ENCODE assay signal across 16 cellular contexts in the genomic region with DNA sequence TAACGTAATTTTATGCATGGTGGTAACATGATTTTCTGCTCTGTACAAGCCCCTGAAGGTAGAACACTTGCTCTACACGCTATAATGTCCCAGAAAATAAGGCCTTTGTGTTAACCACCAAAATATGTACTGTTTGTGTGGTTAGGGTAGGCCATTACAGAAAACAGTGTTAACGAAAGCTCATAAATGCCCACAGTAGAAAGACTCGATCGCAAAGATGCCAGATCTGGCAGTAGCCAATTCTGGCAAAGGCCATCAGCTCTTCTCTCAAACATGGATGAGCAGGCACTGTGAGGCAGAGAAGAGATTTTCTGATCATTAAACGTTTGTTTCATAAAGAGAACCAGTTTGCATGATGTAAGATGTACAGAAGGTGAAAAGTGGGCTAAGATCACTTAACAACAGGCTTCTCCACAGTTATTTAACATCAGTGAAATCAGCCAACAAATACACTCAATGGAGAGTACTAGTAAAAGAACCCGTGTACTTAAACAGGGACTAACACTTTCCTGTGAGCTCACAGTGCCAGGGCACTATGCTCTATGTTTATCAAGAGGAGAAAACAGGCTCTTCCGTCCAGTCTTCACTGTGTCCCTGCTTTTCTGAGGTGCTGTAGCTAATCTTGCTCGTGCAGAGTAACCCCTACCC.
DNase-seq lines count a peak whose midpoint lies in the region; ATAC-seq and TF ChIP-seq lines count a peak whose summit lies in the region.
"Had no signal": no experiment of that assay in that cellular context is flagged by ENCODE, and none has a peak within 500 bp of the region (broad histone marks: within the 10 kb centered on the region; RNA-seq: fewer than 3 reads in every experiment).

No MANE protein-coding gene starts in this region.

- no TSS peak for BruUV-seq in Panc1 (replicated peaks; lab: Mats Ljungman, UMichigan)

- H3K36me3 ChIP-seq in DOHH2 (ENCODE audit: control insufficient read depth, low read length), result peaks cover 3% of the 10 kb centered on the region; the same call in 1 of the 2 replicates
- H3K36me3 ChIP-seq in Panc1 (ENCODE audit: control insufficient read depth, insufficient read depth, low read length), result no peaks in the 10 kb centered on the region
- H3K36me3 ChIP-seq in esophagus muscularis mucosa, result no peaks in the 10 kb centered on the region
- H3K36me3 ChIP-seq: HAP-1 had no signal

- H3K79me2 ChIP-seq in DOHH2 (ENCODE audit: control insufficient read depth, low read length), result peaks cover 91% of the 10 kb centered on the region

- H3K27ac ChIP-seq in DOHH2 (ENCODE audit: low read depth, low read length) (peak overlapping the region; percentile 68), Panc1 (ENCODE audit: low read length) (peak overlapping the region; percentile 69), esophagus muscularis mucosa (replicated peaks in 1 of 4) (no peak overlapping the region), coronary artery (no peak overlapping the region)
- H3K27ac ChIP-seq: C4-2B had no signal

- POLR2A ChIA-PET in Panc1 (lab: Charles Lee), result no interaction called here

- peaks cover 6% of the 10 kb centered on the region for H3K36me3 Mint-ChIP-seq in nephron (ENCODE audit: low read depth)
- H3K36me3 Mint-ChIP-seq: activated naive CD8-positive, alpha-beta T cell treated with anti-CD3 and anti-CD28 coated beads for 36 hours had no signal

- H3K4me1 ChIP-seq in DOHH2 (ENCODE audit: control insufficient read depth, low read length) (peaks cover 81% of the 10 kb centered on the region), Panc1 (ENCODE audit: control insufficient read depth, insufficient read depth, low read length) (peaks cover 76% of the 10 kb centered on the region), esophagus muscularis mucosa (peaks cover 20 to 39% (median 24%) of the 10 kb centered on the region in 4 donors)

- TF ChIP-seq EP300 in esophagus muscularis mucosa (IDR thresholded peaks at IDR 0.05), result no peak

- CTCF ChIA-PET in Panc1 (lab: Charles Lee), result interaction anchor here (0.6 to 0.9 kb wide), 2 partner anchors 14 to 30 kb away, joined by 5 to 7 read pairs; no protein-coding TSS in a partner anchor

- in situ Hi-C loops in Panc1 (cut with HindIII; ENCODE audit: low pct_unique_long_range_greater_than_20kb, low sequenced_read_pairs), result no loop called here

- no peaks in the 10 kb centered on the region for H4K20me1 ChIP-seq in DOHH2 (ENCODE audit: control insufficient read depth, insufficient read depth, low read depth, low read length)

- peak overlapping the region; percentile 43 to 88 (median 83) for H3K27ac Mint-ChIP-seq in nephron
- H3K27ac Mint-ChIP-seq: activated naive CD8-positive, alpha-beta T cell treated with anti-CD3 and anti-CD28 coated beads for 36 hours; activated T-helper 2 cell treated with anti-CD3 and anti-CD28 coated beads, Interferon-gamma antibody, Interleukin-2, Interleukin-4, amounts not matched to agents 10 μg/mL and 5 μg/mL and 100 μg/mL, durations not matched to agents 14 hours and 24 hours and 36 hours had no signal

- H3K27me3 Mint-ChIP-seq in nephron (ENCODE audit: low read depth), result no peaks in the 10 kb centered on the region

- H3K4me3 ChIP-seq in DOHH2 (ENCODE audit: low read length) (peak overlapping the region; percentile 42), Panc1 (ENCODE audit: low read depth in 2 of 2, low read length in 2 of 2) (no peak overlapping the region), esophagus muscularis mucosa (no peak overlapping the region), coronary artery (no peak overlapping the region)
- H3K4me3 ChIP-seq: HAP-1 had no signal

- peaks cover 11% of the 10 kb centered on the region; the same call in 1 of the 2 replicates for H3F3A ChIP-seq in DOHH2 (ENCODE audit: control insufficient read depth, insufficient read depth)

- peaks cover 68% of the 10 kb centered on the region for H3K4me1 Mint-ChIP-seq in nephron

- intact Hi-C loops in Panc1 (cut with micrococcal nuclease; ENCODE audit: unreplicated experiment) (loop anchor here (10.0 kb wide), 1 partner anchor 203 kb away; no protein-coding TSS in a partner anchor), esophagus muscularis mucosa (cut with DNase I) (no loop called here)

- H3K4me2 ChIP-seq in DOHH2 (ENCODE audit: low read length), result peak overlapping the region; percentile 58

- H3K9me2 ChIP-seq in DOHH2 (replicated peaks; ENCODE audit: control insufficient read depth, low read length), result no peaks in the 10 kb centered on the region

- no peaks in the 10 kb centered on the region for H3K9me3 Mint-ChIP-seq in nephron
- H3K9me3 Mint-ChIP-seq: activated naive CD8-positive, alpha-beta T cell treated with anti-CD3 and anti-CD28 coated beads for 36 hours; activated T-helper 2 cell treated with anti-CD3 and anti-CD28 coated beads, Interferon-gamma antibody, Interleukin-2, Interleukin-4, amounts not matched to agents 10 μg/mL and 5 μg/mL and 100 μg/mL, durations not matched to agents 14 hours and 24 hours and 36 hours had no signal

- TF ChIP-seq POLR2A in esophagus muscularis mucosa (IDR thresholded peaks at IDR 0.05; ENCODE audit: low read depth), result no peak

- 83% methylated on average over 9 of the region's 9 CpGs for WGBS in esophagus muscularis mucosa

- ATAC-seq in Panc1 (peak; percentile 41; the same call in 1 of the 2 replicates), HG03354 (IDR thresholded peaks at IDR 0.05; ENCODE audit: poor library complexity, severe bottlenecking, unreplicated experiment) (no peak), HG02759 (IDR thresholded peaks at IDR 0.05; ENCODE audit: unreplicated experiment) (no peak)

- TF ChIP-seq CTCF in DOHH2 (IDR thresholded peaks at IDR 0.05; ENCODE audit: low read depth, low read length, poor library complexity, severe bottlenecking), result no peak
- TF ChIP-seq CTCF in Panc1 (IDR thresholded peaks at IDR 0.05), result no peak
- no peak for TF ChIP-seq CTCF in esophagus muscularis mucosa (IDR thresholded peaks at IDR 0.05)
- TF ChIP-seq CTCF in nephron (IDR thresholded peaks at IDR 0.05; ENCODE audit: unreplicated experiment in 3 of 3), result no peak
- no peak for TF ChIP-seq CTCF in coronary artery (IDR thresholded peaks at IDR 0.05)

- no peak for DNase-seq in Panc1 (ENCODE audit: low read depth, low spot score)
- peak; percentile 50 for DNase-seq in esophagus muscularis mucosa (ENCODE audit: extremely low spot score)
- DNase-seq in coronary artery (ENCODE audit: low spot score), result no peak
- DNase-seq: activated CD4-positive, alpha-beta T cell treated with anti-CD3 and anti-CD28 coated beads, Interleukin-2, amount 50 U/mL, for 4 hours; activated CD8-positive, alpha-beta memory T cell treated with anti-CD3 and anti-CD28 coated beads, Interleukin-2, amount 50 U/mL, for 48 hours; activated naive CD8-positive, alpha-beta T cell treated with anti-CD3 and anti-CD28 coated beads for 36 hours; NCI-H1105 treated with DMSO at 0.1 percent for 48 hours; NCI-H2081; stimulated activated CD4-positive, alpha-beta T cell treated with anti-CD3 and anti-CD28 coated beads, Interleukin-1b, Interleukin-23, amount 100 ng/mL, for 48 hours had no signal

- no peaks in the 10 kb centered on the region for H3K9me3 ChIP-seq in DOHH2 (ENCODE audit: control insufficient read depth, insufficient read depth, low read length)
- no peaks in the 10 kb centered on the region for H3K9me3 ChIP-seq in Panc1 (ENCODE audit: control insufficient read depth, insufficient read depth, low read depth, low read length)
- H3K9me3 ChIP-seq in esophagus muscularis mucosa, result no peaks in the 10 kb centered on the region
- H3K9me3 ChIP-seq: HAP-1 had no signal

- H3K27me3 ChIP-seq in DOHH2 (ENCODE audit: control insufficient read depth, low read length) (no peaks in the 10 kb centered on the region), Panc1 (ENCODE audit: control insufficient read depth, insufficient read depth, low read length) (no peaks in the 10 kb centered on the region), esophagus muscularis mucosa (no peaks in the 10 kb centered on the region)

- H3K4me3 Mint-ChIP-seq in nephron, result no peak overlapping the region
- H3K4me3 Mint-ChIP-seq: activated naive CD8-positive, alpha-beta T cell treated with anti-CD3 and anti-CD28 coated beads for 36 hours had no signal

Comparison
In these comparisons a context has a peak if more than half of its experiments do, and no peak if none do; other contexts are left out.
1. H3K27ac ChIP-seq: peak in DOHH2 (single experiment) and Panc1 (single experiment); none in esophagus muscularis mucosa (0 of 4) and coronary artery (0 of 2).